ENCODE assay signal across 9 cellular contexts in the genomic region with DNA sequence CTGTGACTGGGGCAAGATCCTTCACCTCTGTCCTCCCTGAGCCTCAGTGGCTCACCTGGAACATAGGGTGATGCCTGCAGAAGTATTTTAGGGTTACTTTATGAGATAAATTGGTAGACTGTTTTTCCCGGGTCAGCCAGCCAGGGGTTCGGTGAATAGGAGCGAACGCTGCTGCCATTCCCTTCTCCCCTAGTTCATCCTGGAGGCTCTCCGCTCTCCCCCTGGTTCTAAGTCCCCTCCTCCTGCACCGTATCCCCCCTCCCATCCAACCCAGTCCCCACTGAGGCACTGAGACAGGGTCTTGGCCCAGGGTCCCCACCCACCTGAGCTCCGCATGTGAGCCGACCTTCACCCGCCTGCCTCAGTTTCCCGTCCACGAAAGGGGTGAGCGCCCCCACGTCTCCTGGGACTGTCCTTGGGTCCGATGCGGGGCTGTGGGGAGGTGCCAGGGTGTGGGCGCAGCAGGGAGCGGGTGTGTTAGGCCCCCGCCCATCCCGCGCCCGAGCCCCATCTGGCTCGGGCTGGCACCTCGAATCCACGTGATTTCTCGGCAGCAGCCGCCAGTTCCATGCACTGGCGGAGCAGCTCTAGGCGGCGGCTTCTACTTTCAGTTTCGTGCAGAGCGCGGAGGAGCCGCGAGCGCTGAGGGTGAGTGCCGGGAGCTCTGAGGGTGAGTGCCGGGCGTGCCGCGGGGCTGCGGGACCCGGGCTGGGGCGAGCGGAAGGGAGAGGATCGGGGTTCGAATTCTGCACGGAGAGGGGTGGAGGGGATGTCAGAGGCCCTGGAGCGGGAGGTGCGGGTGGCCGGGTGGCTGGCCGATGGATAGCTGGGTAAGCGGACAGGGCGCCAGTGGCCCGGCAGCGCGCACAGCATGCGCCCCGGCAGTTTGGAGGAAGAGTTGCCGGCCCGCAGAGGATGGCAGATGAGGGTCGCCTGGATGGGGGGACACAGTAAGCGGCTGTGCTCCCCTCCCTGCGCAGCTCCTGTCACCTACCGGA. TPM values are rescaled to one million over a fixed set of nuclear protein-coding genes. Genes with fewer than 3 reads are reported as not detected.
A peak's percentile ranks its signal among the peaks of the same experiment; 100 is the strongest.
DNase-seq lines count a peak whose midpoint lies in the region; ATAC-seq and TF ChIP-seq lines count a peak whose summit lies in the region.
"Had no signal": no experiment of that assay in that cellular context is flagged by ENCODE, and none has a peak within 500 bp of the region (broad histone marks: within the 10 kb centered on the region; RNA-seq: fewer than 3 reads in every experiment).

A gene with protein sequence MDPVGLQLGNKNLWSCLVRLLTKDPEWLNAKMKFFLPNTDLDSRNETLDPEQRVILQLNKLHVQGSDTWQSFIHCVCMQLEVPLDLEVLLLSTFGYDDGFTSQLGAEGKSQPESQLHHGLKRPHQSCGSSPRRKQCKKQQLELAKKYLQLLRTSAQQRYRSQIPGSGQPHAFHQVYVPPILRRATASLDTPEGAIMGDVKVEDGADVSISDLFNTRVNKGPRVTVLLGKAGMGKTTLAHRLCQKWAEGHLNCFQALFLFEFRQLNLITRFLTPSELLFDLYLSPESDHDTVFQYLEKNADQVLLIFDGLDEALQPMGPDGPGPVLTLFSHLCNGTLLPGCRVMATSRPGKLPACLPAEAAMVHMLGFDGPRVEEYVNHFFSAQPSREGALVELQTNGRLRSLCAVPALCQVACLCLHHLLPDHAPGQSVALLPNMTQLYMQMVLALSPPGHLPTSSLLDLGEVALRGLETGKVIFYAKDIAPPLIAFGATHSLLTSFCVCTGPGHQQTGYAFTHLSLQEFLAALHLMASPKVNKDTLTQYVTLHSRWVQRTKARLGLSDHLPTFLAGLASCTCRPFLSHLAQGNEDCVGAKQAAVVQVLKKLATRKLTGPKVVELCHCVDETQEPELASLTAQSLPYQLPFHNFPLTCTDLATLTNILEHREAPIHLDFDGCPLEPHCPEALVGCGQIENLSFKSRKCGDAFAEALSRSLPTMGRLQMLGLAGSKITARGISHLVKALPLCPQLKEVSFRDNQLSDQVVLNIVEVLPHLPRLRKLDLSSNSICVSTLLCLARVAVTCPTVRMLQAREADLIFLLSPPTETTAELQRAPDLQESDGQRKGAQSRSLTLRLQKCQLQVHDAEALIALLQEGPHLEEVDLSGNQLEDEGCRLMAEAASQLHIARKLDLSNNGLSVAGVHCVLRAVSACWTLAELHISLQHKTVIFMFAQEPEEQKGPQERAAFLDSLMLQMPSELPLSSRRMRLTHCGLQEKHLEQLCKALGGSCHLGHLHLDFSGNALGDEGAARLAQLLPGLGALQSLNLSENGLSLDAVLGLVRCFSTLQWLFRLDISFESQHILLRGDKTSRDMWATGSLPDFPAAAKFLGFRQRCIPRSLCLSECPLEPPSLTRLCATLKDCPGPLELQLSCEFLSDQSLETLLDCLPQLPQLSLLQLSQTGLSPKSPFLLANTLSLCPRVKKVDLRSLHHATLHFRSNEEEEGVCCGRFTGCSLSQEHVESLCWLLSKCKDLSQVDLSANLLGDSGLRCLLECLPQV (N-terminal part only) (plus strand): TSS at position 610 of the 998 bp plus-strand sequence. CDS start 31,156 bp downstream, outside the sequence.

- in situ Hi-C loops in endometrial microvascular endothelial cells (cut with HindIII; ENCODE audit: inconsistent ontology term, low pct_unique_long_range_greater_than_20kb, low sequenced_read_pairs): no loop called here

- peak within 1 kb of the TSS; percentile 75 for H3K9ac ChIP-seq in NT2/D1 (ENCODE audit: insufficient read length, low read depth)

- peaks cover 11% of the 10 kb centered on the region for H3K4me1 ChIP-seq in NT2/D1 (ENCODE audit: insufficient read depth, insufficient read length)

- no peaks in the 10 kb centered on the region for H3K36me3 ChIP-seq in NT2/D1 (ENCODE audit: insufficient read depth, insufficient read length, low read length)

- peak within 1 kb of the TSS; percentile 39 for H3K27ac ChIP-seq in C4-2B
- H3K27ac ChIP-seq: epithelial cell of prostate had no signal

- no peaks in the 10 kb centered on the region for H3K9me3 ChIP-seq in NT2/D1 (ENCODE audit: insufficient read depth, low read length)

- peaks cover 44% of the 10 kb centered on the region for H3K27me3 ChIP-seq in NT2/D1 (ENCODE audit: insufficient read depth, insufficient read length)

- peak; percentile 30 for DNase-seq in NT2/D1 (ENCODE audit: low read depth, low spot score)
- peak; percentile 75 for DNase-seq in activated CD8-positive, alpha-beta memory T cell treated with anti-CD3 and anti-CD28 coated beads, Interleukin-2, amount 50 U/mL, for 24 hours (ENCODE audit: extremely low read depth)
- DNase-seq in midbrain (lab: John Stamatoyannopoulos, UW): peak; percentile 66
- peak; percentile 87 to 90 for DNase-seq in stimulated activated CD8-positive, alpha-beta memory T cell treated with anti-CD3 and anti-CD28 coated beads, Interleukin-15, amount 100 ng/mL, for 48 hours (ENCODE audit: low read depth in 2 of 2)

- peak; percentile 83 for ATAC-seq in GM19324 (IDR thresholded peaks at IDR 0.05; ENCODE audit: low FRiP score, unreplicated experiment)
- ATAC-seq in HG03469 (IDR thresholded peaks at IDR 0.05; ENCODE audit: unreplicated experiment): peak; percentile 60

- H3K4me3 ChIP-seq in NT2/D1 (ENCODE audit: insufficient read length, low read depth): peak within 1 kb of the TSS; percentile 49

- TF ChIP-seq CTCF in C4-2B (conservative IDR thresholded peaks at IDR 0.05): no peak

RNA-seq across cellular contexts. Expression of the gene that starts here (rescaled TPM):
- 35.0 TPM for total RNA-seq in endometrial microvascular endothelial cells (ENCODE audit: inconsistent ontology term)

Comparison
In these comparisons a context has a peak if more than half of its experiments do, and no peak if none do; other contexts are left out.
1. Peak in every context shown above with its lines: DNase-seq, ATAC-seq, H3K4me3 ChIP-seq and H3K27ac ChIP-seq.
2. DNase-seq: peak in every context shown above with its lines; median percentile 88 in stimulated activated CD8-positive, alpha-beta memory T cell treated with anti-CD3 and anti-CD28 coated beads, Interleukin-15, amount 100 ng/mL, for 48 hours; 75 in activated CD8-positive, alpha-beta memory T cell treated with anti-CD3 and anti-CD28 coated beads, Interleukin-2, amount 50 U/mL, for 24 hours; 66 in midbrain; 30 in NT2/D1.